ENCODE assay signal across 1 cellular context in the genomic region with DNA sequence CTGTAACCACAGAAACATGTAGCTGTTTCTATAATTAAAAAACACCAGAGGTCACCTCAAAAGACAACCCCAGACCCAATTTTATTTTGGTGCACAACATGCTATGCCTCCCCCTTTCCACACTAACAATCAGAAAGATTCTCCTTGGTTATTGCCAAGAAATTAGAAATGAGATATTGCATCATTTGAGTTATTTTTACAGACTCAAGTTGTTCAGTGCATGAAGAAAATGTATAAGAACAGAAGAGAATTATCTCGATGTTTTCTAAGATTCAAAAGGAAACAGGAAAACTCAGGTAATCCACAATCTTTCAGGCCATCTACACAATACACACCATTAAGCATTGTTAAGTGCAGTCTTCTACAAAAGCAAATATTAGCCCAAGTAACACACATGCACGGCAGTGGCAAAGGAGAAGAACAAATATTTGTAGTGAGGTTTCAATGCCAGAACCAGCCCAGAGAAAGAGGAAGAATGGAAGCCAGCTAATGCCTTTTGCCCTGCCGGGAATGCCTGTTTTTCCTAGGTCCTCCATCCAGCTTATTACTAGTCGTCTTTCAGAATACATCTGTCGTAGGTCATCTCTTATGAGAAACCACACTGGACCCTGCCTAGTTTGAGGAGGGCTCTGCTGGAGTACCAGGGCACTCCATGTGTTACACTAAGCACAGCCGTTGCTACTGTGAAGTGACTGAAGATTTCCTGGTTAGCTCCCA.
TF ChIP-seq lines count a peak whose summit lies in the region.

No MANE protein-coding gene starts in this region.

TF ChIP-seq in HepG2, 621 proteins besides CTCF, POLR2A, EP300 and RAD21 (continued from another document and continues in another):
- TF ChIP-seq HNF1B (CRISPR knock-in tag; IDR thresholded peaks at IDR 0.05) (peak; percentile 62; the same call in 1 of the 2 replicates), ZMAT5 (CRISPR knock-in tag; IDR thresholded peaks at IDR 0.05; ENCODE audit: borderline replicate concordance, low read depth) (no peak), ZNF589 (CRISPR knock-in tag; conservative IDR thresholded peaks at IDR 0.05) (no peak), THAP11 (CRISPR knock-in tag; IDR thresholded peaks at IDR 0.05) (peak; percentile 75), ZNF33A (CRISPR knock-in tag; IDR thresholded peaks at IDR 0.05; ENCODE audit: borderline replicate concordance) (peak; percentile 75; the same call in 1 of the 2 replicates), MTF1 (CRISPR knock-in tag; IDR thresholded peaks at IDR 0.05) (no peak), POGZ (CRISPR knock-in tag; IDR thresholded peaks at IDR 0.05) (peak; percentile 85), ELF4 (CRISPR knock-in tag; IDR thresholded peaks at IDR 0.05; ENCODE audit: borderline replicate concordance) (0 out of 2 replicates have a peak, but pooled peaks have one; percentile 25), TBX3 (IDR thresholded peaks at IDR 0.05; ENCODE audit: borderline replicate concordance) (peak; percentile 98), NR1H2 (CRISPR knock-in tag; IDR thresholded peaks at IDR 0.05; ENCODE audit: borderline replicate concordance, low read depth) (no peak), KAT7 (CRISPR knock-in tag; IDR thresholded peaks at IDR 0.05; ENCODE audit: borderline replicate concordance) (0 out of 2 replicates have a peak, but pooled peaks have one; percentile 41), ZFP91 (CRISPR knock-in tag; IDR thresholded peaks at IDR 0.05; ENCODE audit: borderline replicate concordance) (no peak), ZBTB1 (CRISPR knock-in tag; IDR thresholded peaks at IDR 0.05; ENCODE audit: borderline replicate concordance) (no peak), MIER2 (CRISPR knock-in tag; IDR thresholded peaks at IDR 0.05) (peak; percentile 35; the same call in 1 of the 2 replicates), RXRB (CRISPR knock-in tag; IDR thresholded peaks at IDR 0.05; ENCODE audit: borderline replicate concordance) (peak; percentile 88), GMEB1 (CRISPR knock-in tag; IDR thresholded peaks at IDR 0.05; ENCODE audit: borderline replicate concordance) (peak; percentile 33; the same call in 1 of the 2 replicates), ZNF619 (CRISPR knock-in tag; IDR thresholded peaks at IDR 0.05) (no peak), MIXL1 (CRISPR knock-in tag; IDR thresholded peaks at IDR 0.05) (peak; percentile 88), PCBP1 (IDR thresholded peaks at IDR 0.05; ENCODE audit: borderline replicate concordance, low read depth, low read length) (no peak), TCF7 (IDR thresholded peaks at IDR 0.05; ENCODE audit: low read depth) (peak; percentile 94), MLXIP (CRISPR knock-in tag; IDR thresholded peaks at IDR 0.05; ENCODE audit: borderline replicate concordance) (no peak), ZBTB34 (CRISPR knock-in tag; IDR thresholded peaks at IDR 0.05) (peak; percentile 91), ONECUT2 (CRISPR knock-in tag; IDR thresholded peaks at IDR 0.05) (peak; percentile 64), BCL6 (CRISPR knock-in tag; IDR thresholded peaks at IDR 0.05) (peak; percentile 96)
- TF ChIP-seq, protein P1, sequence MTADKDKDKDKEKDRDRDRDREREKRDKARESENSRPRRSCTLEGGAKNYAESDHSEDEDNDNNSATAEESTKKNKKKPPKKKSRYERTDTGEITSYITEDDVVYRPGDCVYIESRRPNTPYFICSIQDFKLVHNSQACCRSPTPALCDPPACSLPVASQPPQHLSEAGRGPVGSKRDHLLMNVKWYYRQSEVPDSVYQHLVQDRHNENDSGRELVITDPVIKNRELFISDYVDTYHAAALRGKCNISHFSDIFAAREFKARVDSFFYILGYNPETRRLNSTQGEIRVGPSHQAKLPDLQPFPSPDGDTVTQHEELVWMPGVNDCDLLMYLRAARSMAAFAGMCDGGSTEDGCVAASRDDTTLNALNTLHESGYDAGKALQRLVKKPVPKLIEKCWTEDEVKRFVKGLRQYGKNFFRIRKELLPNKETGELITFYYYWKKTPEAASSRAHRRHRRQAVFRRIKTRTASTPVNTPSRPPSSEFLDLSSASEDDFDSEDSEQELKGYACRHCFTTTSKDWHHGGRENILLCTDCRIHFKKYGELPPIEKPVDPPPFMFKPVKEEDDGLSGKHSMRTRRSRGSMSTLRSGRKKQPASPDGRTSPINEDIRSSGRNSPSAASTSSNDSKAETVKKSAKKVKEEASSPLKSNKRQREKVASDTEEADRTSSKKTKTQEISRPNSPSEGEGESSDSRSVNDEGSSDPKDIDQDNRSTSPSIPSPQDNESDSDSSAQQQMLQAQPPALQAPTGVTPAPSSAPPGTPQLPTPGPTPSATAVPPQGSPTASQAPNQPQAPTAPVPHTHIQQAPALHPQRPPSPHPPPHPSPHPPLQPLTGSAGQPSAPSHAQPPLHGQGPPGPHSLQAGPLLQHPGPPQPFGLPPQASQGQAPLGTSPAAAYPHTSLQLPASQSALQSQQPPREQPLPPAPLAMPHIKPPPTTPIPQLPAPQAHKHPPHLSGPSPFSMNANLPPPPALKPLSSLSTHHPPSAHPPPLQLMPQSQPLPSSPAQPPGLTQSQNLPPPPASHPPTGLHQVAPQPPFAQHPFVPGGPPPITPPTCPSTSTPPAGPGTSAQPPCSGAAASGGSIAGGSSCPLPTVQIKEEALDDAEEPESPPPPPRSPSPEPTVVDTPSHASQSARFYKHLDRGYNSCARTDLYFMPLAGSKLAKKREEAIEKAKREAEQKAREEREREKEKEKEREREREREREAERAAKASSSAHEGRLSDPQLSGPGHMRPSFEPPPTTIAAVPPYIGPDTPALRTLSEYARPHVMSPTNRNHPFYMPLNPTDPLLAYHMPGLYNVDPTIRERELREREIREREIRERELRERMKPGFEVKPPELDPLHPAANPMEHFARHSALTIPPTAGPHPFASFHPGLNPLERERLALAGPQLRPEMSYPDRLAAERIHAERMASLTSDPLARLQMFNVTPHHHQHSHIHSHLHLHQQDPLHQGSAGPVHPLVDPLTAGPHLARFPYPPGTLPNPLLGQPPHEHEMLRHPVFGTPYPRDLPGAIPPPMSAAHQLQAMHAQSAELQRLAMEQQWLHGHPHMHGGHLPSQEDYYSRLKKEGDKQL (CRISPR knock-in tag; IDR thresholded peaks at IDR 0.05; ENCODE audit: low read depth) = peak; percentile 99
- TF ChIP-seq, protein P2, sequence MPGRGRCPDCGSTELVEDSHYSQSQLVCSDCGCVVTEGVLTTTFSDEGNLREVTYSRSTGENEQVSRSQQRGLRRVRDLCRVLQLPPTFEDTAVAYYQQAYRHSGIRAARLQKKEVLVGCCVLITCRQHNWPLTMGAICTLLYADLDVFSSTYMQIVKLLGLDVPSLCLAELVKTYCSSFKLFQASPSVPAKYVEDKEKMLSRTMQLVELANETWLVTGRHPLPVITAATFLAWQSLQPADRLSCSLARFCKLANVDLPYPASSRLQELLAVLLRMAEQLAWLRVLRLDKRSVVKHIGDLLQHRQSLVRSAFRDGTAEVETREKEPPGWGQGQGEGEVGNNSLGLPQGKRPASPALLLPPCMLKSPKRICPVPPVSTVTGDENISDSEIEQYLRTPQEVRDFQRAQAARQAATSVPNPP (CRISPR knock-in tag; IDR thresholded peaks at IDR 0.05) = 0 out of 2 replicates have a peak, but pooled peaks have one; percentile 66
- TF ChIP-seq, protein P3, sequence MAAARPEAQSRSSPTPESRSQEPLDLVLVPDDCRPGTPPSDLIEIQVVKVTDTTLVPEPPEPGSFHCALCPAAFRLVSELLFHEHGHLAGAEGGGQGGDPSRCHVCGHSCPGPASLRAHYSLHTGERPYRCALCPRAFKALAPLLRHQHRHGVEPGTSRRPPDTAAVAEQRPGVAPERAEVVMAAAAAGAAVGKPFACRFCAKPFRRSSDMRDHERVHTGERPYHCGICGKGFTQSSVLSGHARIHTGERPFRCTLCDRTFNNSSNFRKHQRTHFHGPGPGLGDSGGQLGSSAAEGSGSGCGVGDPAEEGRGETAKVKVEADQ (CRISPR knock-in tag; IDR thresholded peaks at IDR 0.05; ENCODE audit: borderline replicate concordance) = peak; percentile 34; the same call in 1 of the 2 replicates
- TF ChIP-seq, protein P4, sequence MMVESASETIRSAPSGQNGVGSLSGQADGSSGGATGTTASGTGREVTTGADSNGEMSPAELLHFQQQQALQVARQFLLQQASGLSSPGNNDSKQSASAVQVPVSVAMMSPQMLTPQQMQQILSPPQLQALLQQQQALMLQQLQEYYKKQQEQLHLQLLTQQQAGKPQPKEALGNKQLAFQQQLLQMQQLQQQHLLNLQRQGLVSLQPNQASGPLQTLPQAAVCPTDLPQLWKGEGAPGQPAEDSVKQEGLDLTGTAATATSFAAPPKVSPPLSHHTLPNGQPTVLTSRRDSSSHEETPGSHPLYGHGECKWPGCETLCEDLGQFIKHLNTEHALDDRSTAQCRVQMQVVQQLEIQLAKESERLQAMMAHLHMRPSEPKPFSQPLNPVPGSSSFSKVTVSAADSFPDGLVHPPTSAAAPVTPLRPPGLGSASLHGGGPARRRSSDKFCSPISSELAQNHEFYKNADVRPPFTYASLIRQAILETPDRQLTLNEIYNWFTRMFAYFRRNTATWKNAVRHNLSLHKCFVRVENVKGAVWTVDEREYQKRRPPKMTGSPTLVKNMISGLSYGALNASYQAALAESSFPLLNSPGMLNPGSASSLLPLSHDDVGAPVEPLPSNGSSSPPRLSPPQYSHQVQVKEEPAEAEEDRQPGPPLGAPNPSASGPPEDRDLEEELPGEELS (CRISPR knock-in tag; IDR thresholded peaks at IDR 0.05) = peak; percentile 95
